In the genomic region with DNA sequence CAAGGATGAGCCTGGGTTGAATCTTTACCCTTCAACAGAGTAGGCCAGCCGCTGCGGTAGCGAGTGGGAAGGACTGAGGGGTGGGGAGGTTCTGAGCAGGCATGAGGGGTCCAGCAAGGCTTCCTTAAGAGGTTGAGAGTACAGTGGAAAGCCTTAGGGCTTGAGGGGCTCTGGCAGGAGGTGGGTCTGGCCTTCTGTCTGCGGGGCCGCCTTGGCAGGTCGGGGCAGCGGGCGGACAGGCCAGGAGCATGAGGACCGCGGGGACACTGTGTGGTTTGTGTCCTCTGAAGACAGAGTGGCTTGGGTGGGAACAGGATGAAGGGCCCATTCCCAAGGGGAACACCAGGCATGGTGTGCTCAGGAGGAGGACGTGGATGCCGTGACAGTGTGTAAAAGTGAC, we compare ENCODE assay signal across 1 cellular context.
TF ChIP-seq lines count a peak whose summit lies in the region.

No MANE protein-coding gene starts in this region.

TF ChIP-seq in HepG2, 621 proteins besides CTCF, POLR2A, EP300 and RAD21:
- TF ChIP-seq AGO2 (optimal IDR thresholded peaks at IDR 0.05; ENCODE audit: low read depth, low read length), result peak; percentile 21
- no peak for TF ChIP-seq SCMH1 (CRISPR knock-in tag; IDR thresholded peaks at IDR 0.05; ENCODE audit: borderline replicate concordance)
